Comparison of ENCODE assay signal across 1 cellular context in the genomic region with DNA sequence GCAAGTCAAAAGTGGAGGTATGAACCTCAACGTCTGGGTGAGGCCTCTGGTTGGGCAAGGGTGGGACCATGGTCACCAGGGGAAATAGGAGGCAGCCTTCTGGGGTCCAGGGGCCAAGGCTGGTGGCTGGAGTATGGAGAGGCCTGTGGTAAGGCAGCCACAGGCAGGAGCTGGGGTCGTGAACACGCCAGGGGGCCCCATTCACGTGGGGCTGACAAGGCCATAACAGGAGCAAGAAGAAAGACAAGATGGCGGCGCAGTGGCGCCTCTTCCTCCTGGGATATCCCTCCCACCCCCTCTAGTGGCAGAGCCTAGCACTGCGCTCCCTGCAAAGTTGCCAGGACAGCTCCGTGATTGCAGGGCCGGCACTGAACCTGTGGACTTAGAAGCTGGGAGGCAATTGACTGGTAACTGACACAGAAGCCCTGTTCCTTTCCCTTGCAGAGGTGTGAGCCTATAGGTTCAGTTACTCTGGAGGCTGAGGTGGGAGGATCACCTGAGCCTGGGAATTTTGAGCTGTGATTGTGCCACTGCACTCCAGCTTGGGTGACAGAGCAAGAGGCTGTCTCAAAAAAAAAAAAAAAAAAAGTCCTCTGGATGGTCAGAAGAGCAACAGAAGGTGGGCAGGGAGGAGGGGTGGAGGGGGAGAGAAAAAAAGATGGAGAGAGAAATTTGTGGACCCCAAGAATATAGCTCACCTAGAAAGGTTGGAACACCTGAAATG.
TF ChIP-seq lines count a peak whose summit lies in the region.

No MANE protein-coding gene starts in this region.

TF ChIP-seq in HepG2, 621 proteins besides CTCF, POLR2A, EP300 and RAD21 (continued from another document):
- TF ChIP-seq, protein P1, sequence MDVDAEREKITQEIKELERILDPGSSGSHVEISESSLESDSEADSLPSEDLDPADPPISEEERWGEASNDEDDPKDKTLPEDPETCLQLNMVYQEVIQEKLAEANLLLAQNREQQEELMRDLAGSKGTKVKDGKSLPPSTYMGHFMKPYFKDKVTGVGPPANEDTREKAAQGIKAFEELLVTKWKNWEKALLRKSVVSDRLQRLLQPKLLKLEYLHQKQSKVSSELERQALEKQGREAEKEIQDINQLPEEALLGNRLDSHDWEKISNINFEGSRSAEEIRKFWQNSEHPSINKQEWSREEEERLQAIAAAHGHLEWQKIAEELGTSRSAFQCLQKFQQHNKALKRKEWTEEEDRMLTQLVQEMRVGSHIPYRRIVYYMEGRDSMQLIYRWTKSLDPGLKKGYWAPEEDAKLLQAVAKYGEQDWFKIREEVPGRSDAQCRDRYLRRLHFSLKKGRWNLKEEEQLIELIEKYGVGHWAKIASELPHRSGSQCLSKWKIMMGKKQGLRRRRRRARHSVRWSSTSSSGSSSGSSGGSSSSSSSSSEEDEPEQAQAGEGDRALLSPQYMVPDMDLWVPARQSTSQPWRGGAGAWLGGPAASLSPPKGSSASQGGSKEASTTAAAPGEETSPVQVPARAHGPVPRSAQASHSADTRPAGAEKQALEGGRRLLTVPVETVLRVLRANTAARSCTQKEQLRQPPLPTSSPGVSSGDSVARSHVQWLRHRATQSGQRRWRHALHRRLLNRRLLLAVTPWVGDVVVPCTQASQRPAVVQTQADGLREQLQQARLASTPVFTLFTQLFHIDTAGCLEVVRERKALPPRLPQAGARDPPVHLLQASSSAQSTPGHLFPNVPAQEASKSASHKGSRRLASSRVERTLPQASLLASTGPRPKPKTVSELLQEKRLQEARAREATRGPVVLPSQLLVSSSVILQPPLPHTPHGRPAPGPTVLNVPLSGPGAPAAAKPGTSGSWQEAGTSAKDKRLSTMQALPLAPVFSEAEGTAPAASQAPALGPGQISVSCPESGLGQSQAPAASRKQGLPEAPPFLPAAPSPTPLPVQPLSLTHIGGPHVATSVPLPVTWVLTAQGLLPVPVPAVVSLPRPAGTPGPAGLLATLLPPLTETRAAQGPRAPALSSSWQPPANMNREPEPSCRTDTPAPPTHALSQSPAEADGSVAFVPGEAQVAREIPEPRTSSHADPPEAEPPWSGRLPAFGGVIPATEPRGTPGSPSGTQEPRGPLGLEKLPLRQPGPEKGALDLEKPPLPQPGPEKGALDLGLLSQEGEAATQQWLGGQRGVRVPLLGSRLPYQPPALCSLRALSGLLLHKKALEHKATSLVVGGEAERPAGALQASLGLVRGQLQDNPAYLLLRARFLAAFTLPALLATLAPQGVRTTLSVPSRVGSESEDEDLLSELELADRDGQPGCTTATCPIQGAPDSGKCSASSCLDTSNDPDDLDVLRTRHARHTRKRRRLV (CRISPR knock-in tag; IDR thresholded peaks at IDR 0.05): no peak
- TF ChIP-seq HDAC6 (IDR thresholded peaks at IDR 0.05; ENCODE audit: low read depth, low read length) (no peak), MED1 (CRISPR knock-in tag; IDR thresholded peaks at IDR 0.05) (no peak), PCBP1 (IDR thresholded peaks at IDR 0.05; ENCODE audit: borderline replicate concordance, low read depth, low read length) (no peak), ASH2L (IDR thresholded peaks at IDR 0.05; ENCODE audit: insufficient read length, low read depth, low read length) (no peak), ZNF614 (CRISPR knock-in tag; IDR thresholded peaks at IDR 0.05; ENCODE audit: borderline replicate concordance) (no peak), ZNF282 (IDR thresholded peaks at IDR 0.05; ENCODE audit: partially characterized antibody) (no peak), TAF1 (CRISPR knock-in tag; IDR thresholded peaks at IDR 0.05) (no peak), ZSCAN25 (CRISPR knock-in tag; IDR thresholded peaks at IDR 0.05) (no peak), U2AF2 (IDR thresholded peaks at IDR 0.05; ENCODE audit: low read depth, low read length) (no peak), PITX1 (CRISPR knock-in tag; IDR thresholded peaks at IDR 0.05) (no peak), FOXC1 (CRISPR knock-in tag; IDR thresholded peaks at IDR 0.05; ENCODE audit: borderline replicate concordance) (no peak), KLF16 (CRISPR knock-in tag; IDR thresholded peaks at IDR 0.05) (no peak), NR3C1 (CRISPR knock-in tag; IDR thresholded peaks at IDR 0.05) (no peak), KAT7 (CRISPR knock-in tag; IDR thresholded peaks at IDR 0.05; ENCODE audit: borderline replicate concordance) (no peak), HDAC1 (CRISPR knock-in tag; IDR thresholded peaks at IDR 0.05) (no peak), PAWR (CRISPR knock-in tag; IDR thresholded peaks at IDR 0.05; ENCODE audit: borderline replicate concordance) (no peak), RFXAP (CRISPR knock-in tag; IDR thresholded peaks at IDR 0.05; ENCODE audit: borderline replicate concordance) (no peak)
- TF ChIP-seq, protein P2, sequence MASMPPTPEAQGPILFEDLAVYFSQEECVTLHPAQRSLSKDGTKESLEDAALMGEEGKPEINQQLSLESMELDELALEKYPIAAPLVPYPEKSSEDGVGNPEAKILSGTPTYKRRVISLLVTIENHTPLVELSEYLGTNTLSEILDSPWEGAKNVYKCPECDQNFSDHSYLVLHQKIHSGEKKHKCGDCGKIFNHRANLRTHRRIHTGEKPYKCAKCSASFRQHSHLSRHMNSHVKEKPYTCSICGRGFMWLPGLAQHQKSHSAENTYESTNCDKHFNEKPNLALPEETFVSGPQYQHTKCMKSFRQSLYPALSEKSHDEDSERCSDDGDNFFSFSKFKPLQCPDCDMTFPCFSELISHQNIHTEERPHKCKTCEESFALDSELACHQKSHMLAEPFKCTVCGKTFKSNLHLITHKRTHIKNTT (CRISPR knock-in tag; IDR thresholded peaks at IDR 0.05): no peak
